1 cellular context compared by ENCODE assay signal in the genomic region with DNA sequence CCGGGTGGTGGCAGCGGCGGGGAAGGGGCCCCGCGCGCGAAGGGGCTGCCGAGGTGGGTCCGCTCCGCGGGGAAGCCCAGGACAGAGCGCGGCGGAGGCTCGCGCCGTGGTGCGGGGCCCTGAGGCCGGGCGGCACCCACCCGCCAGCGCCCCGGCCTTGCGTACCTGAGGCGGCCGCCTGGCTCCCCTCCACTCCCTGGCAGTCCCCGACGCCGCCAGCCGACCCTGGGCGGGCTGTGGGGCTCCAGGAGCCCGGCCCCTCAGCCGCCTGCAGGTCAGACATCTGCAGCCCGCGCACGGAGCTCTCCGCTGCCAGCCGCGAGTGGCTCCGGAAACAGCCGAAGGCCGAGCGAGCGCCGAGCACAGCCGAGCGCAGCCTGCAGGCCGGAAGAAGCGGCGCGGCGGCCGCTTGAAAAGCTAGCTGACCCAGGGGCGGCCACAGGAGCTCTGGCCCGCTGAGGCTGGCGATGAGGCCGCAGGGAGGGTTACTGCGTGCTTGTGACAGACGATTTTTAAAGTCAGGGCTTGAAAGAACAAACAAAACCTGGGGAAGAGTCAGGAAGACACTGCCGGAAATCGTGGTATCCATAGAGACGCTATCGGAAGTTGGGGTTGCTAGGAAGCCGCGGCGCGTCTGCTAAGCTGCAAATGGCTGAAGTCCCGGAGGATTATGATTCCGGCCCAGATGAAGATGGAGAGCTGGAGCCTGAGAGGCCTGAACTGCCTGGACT.
A peak's percentile ranks its signal among the peaks of the same experiment; 100 is the strongest.
TF ChIP-seq lines count a peak whose summit lies in the region.

Gene SAMD15, plus strand, starts transcription at position 609 of the 731 bp plus-strand sequence. Its CDS starts 40 bp downstream, at position 649.
A gene with protein sequence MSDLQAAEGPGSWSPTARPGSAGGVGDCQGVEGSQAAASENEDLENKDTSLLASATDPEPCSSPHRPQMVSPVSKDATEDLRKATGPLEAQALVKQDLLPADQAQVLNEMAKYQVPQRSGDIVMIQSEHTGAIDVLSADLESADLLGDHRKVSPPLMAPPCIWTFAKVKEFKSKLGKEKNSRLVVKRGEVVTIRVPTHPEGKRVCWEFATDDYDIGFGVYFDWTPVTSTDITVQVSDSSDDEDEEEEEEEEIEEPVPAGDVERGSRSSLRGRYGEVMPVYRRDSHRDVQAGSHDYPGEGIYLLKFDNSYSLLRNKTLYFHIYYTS (minus strand): TSS at position 324 of the 731 bp plus-strand sequence. CDS start 41 bp downstream, at position 283.

TF ChIP-seq in IMR-90, 13 proteins besides CTCF, POLR2A, EP300 and RAD21:
- TF ChIP-seq RCOR1 (IDR thresholded peaks at IDR 0.05; ENCODE audit: insufficient replicate concordance, low read length) (no peak), CHD1 (IDR thresholded peaks at IDR 0.05; ENCODE audit: low read depth, low read length) (no peak), MXI1 (IDR thresholded peaks at IDR 0.05; ENCODE audit: borderline replicate concordance, low read depth, low read length) (peak; percentile 39; the same call in 1 of the 2 replicates), BHLHE40 (IDR thresholded peaks at IDR 0.05; ENCODE audit: low read depth, low read length) (no peak), MAFK (IDR thresholded peaks at IDR 0.05; ENCODE audit: low read depth, low read length) (no peak), SMC3 (IDR thresholded peaks at IDR 0.05; ENCODE audit: low read depth, low read length) (0 out of 2 replicates have a peak, but pooled peaks have one; percentile 8), FOS (IDR thresholded peaks at IDR 0.05; ENCODE audit: low read depth, low read length) (no peak), USF2 (IDR thresholded peaks at IDR 0.05; ENCODE audit: low read depth, low read length) (no peak), MAZ (IDR thresholded peaks at IDR 0.05; ENCODE audit: borderline replicate concordance, low read depth, low read length) (peak; percentile 19; the same call in 1 of the 2 replicates), RFX5 (IDR thresholded peaks at IDR 0.05; ENCODE audit: low read depth, low read length) (no peak)
- TF ChIP-seq, protein P1, sequence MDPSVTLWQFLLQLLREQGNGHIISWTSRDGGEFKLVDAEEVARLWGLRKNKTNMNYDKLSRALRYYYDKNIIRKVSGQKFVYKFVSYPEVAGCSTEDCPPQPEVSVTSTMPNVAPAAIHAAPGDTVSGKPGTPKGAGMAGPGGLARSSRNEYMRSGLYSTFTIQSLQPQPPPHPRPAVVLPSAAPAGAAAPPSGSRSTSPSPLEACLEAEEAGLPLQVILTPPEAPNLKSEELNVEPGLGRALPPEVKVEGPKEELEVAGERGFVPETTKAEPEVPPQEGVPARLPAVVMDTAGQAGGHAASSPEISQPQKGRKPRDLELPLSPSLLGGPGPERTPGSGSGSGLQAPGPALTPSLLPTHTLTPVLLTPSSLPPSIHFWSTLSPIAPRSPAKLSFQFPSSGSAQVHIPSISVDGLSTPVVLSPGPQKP (IDR thresholded peaks at IDR 0.05; ENCODE audit: borderline replicate concordance, low read depth, low read length), result no peak
